In the genomic region with DNA sequence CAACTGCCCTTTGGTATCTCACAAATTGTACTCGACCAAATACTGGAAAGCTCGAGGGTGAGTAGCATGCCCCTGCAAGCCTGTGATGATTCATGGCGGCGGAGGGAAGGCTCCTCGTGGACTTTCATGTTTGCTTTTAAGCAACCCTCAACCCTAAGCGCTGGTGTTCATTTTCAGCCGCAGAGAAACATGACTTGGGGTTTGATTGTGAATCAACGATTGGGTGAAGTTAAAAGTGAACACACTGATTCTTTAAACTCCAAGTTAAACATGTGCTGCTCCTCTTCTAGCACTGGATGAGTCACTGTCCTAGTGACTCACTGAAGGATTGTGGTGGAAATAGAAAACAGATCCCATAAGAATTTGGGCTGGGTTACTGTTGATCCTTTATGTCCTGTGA, we compare ENCODE assay signal across 9 cellular contexts. TPM values are rescaled to one million over a fixed set of nuclear protein-coding genes. Genes with fewer than 3 reads are reported as not detected.
DNase-seq lines count a peak whose midpoint lies in the region; ATAC-seq lines count a peak whose summit lies in the region.
"Had no signal": no experiment of that assay in that cellular context is flagged by ENCODE, and none has a peak within 500 bp of the region (broad histone marks: within the 10 kb centered on the region; RNA-seq: fewer than 3 reads in every experiment).

No MANE protein-coding gene starts in this region.

- peaks cover 8% of the 10 kb centered on the region for H3K4me1 Mint-ChIP-seq in activated T-cell treated with anti-CD3 and anti-CD28 coated beads, Interleukin-2, amount 50 U/mL, for 4 hours (ENCODE audit: low read depth)

- H3K27me3 Mint-ChIP-seq in activated T-cell treated with anti-CD3 and anti-CD28 coated beads, Interleukin-2, amount 50 U/mL, for 4 hours (ENCODE audit: low read depth) = peaks cover 10% of the 10 kb centered on the region

- no peak overlapping the region for H3K4me3 Mint-ChIP-seq in activated T-cell treated with anti-CD3 and anti-CD28 coated beads, Interleukin-2, amount 50 U/mL, for 4 hours

- H3K9me3 Mint-ChIP-seq in activated T-cell treated with anti-CD3 and anti-CD28 coated beads, Interleukin-2, amount 50 U/mL, for 4 hours = no peaks in the 10 kb centered on the region

- DNase-seq in A172 (ENCODE audit: low spot score) (peak; percentile 84), HCEC 1CT (peak; percentile 98), kidney glomerular epithelial cell (lab: John Stamatoyannopoulos, UW) (peak; percentile 28), SHP77 treated with DMSO at 0.1 percent for 48 hours (lab: John Stamatoyannopoulos, UW) (no peak)
- DNase-seq in activated T-cell treated with anti-CD3 and anti-CD28 coated beads, Interleukin-2, amount 50 U/mL, for 4 hours = no peak
- DNase-seq: NCI-H187 treated with DMSO at 0.1 percent for 48 hours had no signal

- H3K36me3 Mint-ChIP-seq in activated T-cell treated with anti-CD3 and anti-CD28 coated beads, Interleukin-2, amount 50 U/mL, for 4 hours (ENCODE audit: insufficient read depth) = peaks cover 3% of the 10 kb centered on the region

- peak; percentile 77 to 80 for ATAC-seq in activated T-cell treated with anti-CD3 and anti-CD28 coated beads, Interleukin-2, amount 50 U/mL, for 4 hours
- no peak for ATAC-seq in HG03045 (IDR thresholded peaks at IDR 0.05; ENCODE audit: unreplicated experiment)
- ATAC-seq in GM18498 (IDR thresholded peaks at IDR 0.05; ENCODE audit: unreplicated experiment) = no peak
- ATAC-seq in GM21515 (IDR thresholded peaks at IDR 0.05; ENCODE audit: unreplicated experiment) = no peak

RNA-seq across cellular contexts. Expression of a gene that starts 8.3 kb away (rescaled TPM):
- total RNA-seq in A172 (2014; rRNA removed; shearing (Covaris generic)) = 18.4 and 24.3 TPM in 2 replicates
- 10 to 100 TPM; 10.1 to 20.7 (median 11.2) TPM for total RNA-seq in activated T-cell treated with anti-CD3 and anti-CD28 coated beads, Interleukin-2, amount 50 U/mL, for 4 hours

RNA-seq across cellular contexts. Expression of a gene that starts 50.5 kb away (rescaled TPM):
- total RNA-seq in A172 (2014; rRNA removed; shearing (Covaris generic)) = 13.0 and 15.3 TPM in 2 replicates
- total RNA-seq in activated T-cell treated with anti-CD3 and anti-CD28 coated beads, Interleukin-2, amount 50 U/mL, for 4 hours = 1 to 10 TPM; 2.8 to 3.5 (median 3.1) TPM

Comparison
In these comparisons a context has a peak if more than half of its experiments do, and no peak if none do; other contexts are left out.
1. DNase-seq: peak in A172 (single experiment), HCEC 1CT (single experiment) and kidney glomerular epithelial cell (single experiment); none in activated T-cell treated with anti-CD3 and anti-CD28 coated beads, Interleukin-2, amount 50 U/mL, for 4 hours (single experiment) and SHP77 treated with DMSO at 0.1 percent for 48 hours (single experiment).
2. ATAC-seq: peak in activated T-cell treated with anti-CD3 and anti-CD28 coated beads, Interleukin-2, amount 50 U/mL, for 4 hours (2 of 2); none in HG03045 (single experiment), GM18498 (single experiment) and GM21515 (single experiment).